ENCODE assay signal across 29 cellular contexts in genomic region chr2:136985044-136985443, GRCh38.
DNase-seq lines count a peak whose midpoint lies in the region; ATAC-seq and TF ChIP-seq lines count a peak whose summit lies in the region.
"Had no signal": no experiment of that assay in that cellular context is flagged by ENCODE, and none has a peak within 500 bp of the region (broad histone marks: within the 10 kb centered on the region; RNA-seq: fewer than 3 reads in every experiment).

No MANE protein-coding gene starts in this region.

- H3K4me3 Mint-ChIP-seq in natural killer cell treated with Interleukin-12 subunit alpha and Interleukin-12 subunit beta and Interleukin-15 and Interleukin-18, amount 100 ng/mL, for 72 hours = no peak overlapping the region
- H3K4me3 Mint-ChIP-seq: activated CD4-positive, alpha-beta memory T cell treated with anti-CD3 and anti-CD28 coated beads for 36 hours had no signal

- H3K4me1 Mint-ChIP-seq in natural killer cell treated with Interleukin-12 subunit alpha and Interleukin-12 subunit beta and Interleukin-15 and Interleukin-18, amount 100 ng/mL, for 72 hours (ENCODE audit: low read depth in 2 of 2) = no peaks in the 10 kb centered on the region

- peaks cover 8% of the 10 kb centered on the region for H3K9me3 Mint-ChIP-seq in natural killer cell treated with Interleukin-12 subunit alpha and Interleukin-12 subunit beta and Interleukin-15 and Interleukin-18, amount 100 ng/mL, for 72 hours
- H3K9me3 Mint-ChIP-seq: activated CD4-positive, alpha-beta memory T cell treated with anti-CD3 and anti-CD28 coated beads for 36 hours had no signal

- TF ChIP-seq CTCF in fibroblast of the aortic adventitia (IDR thresholded peaks at IDR 0.05; ENCODE audit: insufficient read depth, low read length) (no peak), retinal pigment epithelial cell (conservative IDR thresholded peaks at IDR 0.05; ENCODE audit: low read depth, low read length) (no peak), GM20000 (IDR thresholded peaks at IDR 0.05; ENCODE audit: extremely low read depth, missing control alignments) (no peak)

- no peak overlapping the region for H3K27ac Mint-ChIP-seq in natural killer cell treated with Interleukin-12 subunit alpha and Interleukin-12 subunit beta and Interleukin-15 and Interleukin-18, amount 100 ng/mL, for 72 hours
- H3K27ac Mint-ChIP-seq: activated CD4-positive, alpha-beta memory T cell treated with anti-CD3 and anti-CD28 coated beads for 36 hours had no signal

- no peak overlapping the region for H3K4me3 ChIP-seq in fibroblast of the aortic adventitia (ENCODE audit: low read depth, low read length)
- H3K4me3 ChIP-seq in retinal pigment epithelial cell (ENCODE audit: low read length) = no peak overlapping the region
- H3K4me3 ChIP-seq: BLaER1 treated with 17β-estradiol and CSF1 and Interleukin-3, amounts not matched to agents 10 nM and 100 nM; body of pancreas; dorsolateral prefrontal cortex; Peyer's patch; right lobe of liver; tibial artery had no signal

- DNase-seq in ELF-1 (ENCODE audit: low read depth, low spot score) (peak; percentile 5), RPMI7951 (ENCODE audit: low read depth) (peak; percentile 70), fibroblast of the aortic adventitia (ENCODE audit: low read depth) (peak; percentile 12), retinal pigment epithelial cell (ENCODE audit: low read depth) (peak; percentile 68), DMS79 (lab: John Stamatoyannopoulos, UW) (no peak), GM20000 (ENCODE audit: low spot score) (no peak)
- no peak for DNase-seq in natural killer cell treated with Interleukin-12 subunit alpha and Interleukin-12 subunit beta and Interleukin-15 and Interleukin-18, amount 100 ng/mL, for 72 hours (ENCODE audit: low spot score)
- DNase-seq: activated CD4-positive, alpha-beta memory T cell treated with anti-CD3 and anti-CD28 coated beads for 36 hours; activated CD4-positive, alpha-beta T cell treated with anti-CD3 and anti-CD28 coated beads for 1 hour; activated CD8-positive, alpha-beta memory T cell treated with anti-CD3 and anti-CD28 coated beads, Interleukin-2, amount 50 U/mL, for 4 hours; activated naive CD4-positive, alpha-beta T cell; DMS53; dorsolateral prefrontal cortex; HCEC 1CT; hypothalamus; left cardiac atrium; mesenchymal stem cell; MM.1S; NCI-H1105 treated with DMSO at 0.1 percent for 48 hours; NCI-H2029 treated with DMSO at 0.1 percent for 48 hours; NCI-H345; Peyer's patch; right lobe of liver; SHP77 treated with DMSO at 0.1 percent for 48 hours; stimulated activated CD4-positive, alpha-beta T cell treated with anti-CD3 and anti-CD28 coated beads, Interleukin-12 subunit alpha, Interleukin-12 subunit beta, amount 100 ng/mL, for 4 hours; stimulated activated CD4-positive, alpha-beta T cell treated with anti-CD3 and anti-CD28 coated beads, Interleukin-2, amount 100 ng/mL, for 48 hours; tibial artery had no signal

- no peaks in the 10 kb centered on the region for H3K27me3 Mint-ChIP-seq in natural killer cell treated with Interleukin-12 subunit alpha and Interleukin-12 subunit beta and Interleukin-15 and Interleukin-18, amount 100 ng/mL, for 72 hours

- no peaks in the 10 kb centered on the region for H3K36me3 Mint-ChIP-seq in natural killer cell treated with Interleukin-12 subunit alpha and Interleukin-12 subunit beta and Interleukin-15 and Interleukin-18, amount 100 ng/mL, for 72 hours
- H3K36me3 Mint-ChIP-seq: activated CD4-positive, alpha-beta memory T cell treated with anti-CD3 and anti-CD28 coated beads for 36 hours had no signal

- no peak for ATAC-seq in natural killer cell treated with Interleukin-12 subunit alpha and Interleukin-12 subunit beta and Interleukin-15 and Interleukin-18, amount 100 ng/mL, for 72 hours
- ATAC-seq: body of pancreas had no signal

Comparison
In these comparisons a context has a peak if more than half of its experiments do, and no peak if none do; other contexts are left out.
1. DNase-seq: peak in ELF-1 (single experiment), RPMI7951 (single experiment), fibroblast of the aortic adventitia (single experiment) and retinal pigment epithelial cell (single experiment); none in natural killer cell treated with Interleukin-12 subunit alpha and Interleukin-12 subunit beta and Interleukin-15 and Interleukin-18, amount 100 ng/mL, for 72 hours (single experiment), DMS79 (single experiment) and GM20000 (single experiment).